ENCODE assay signal across 8 cellular contexts in the genomic region with DNA sequence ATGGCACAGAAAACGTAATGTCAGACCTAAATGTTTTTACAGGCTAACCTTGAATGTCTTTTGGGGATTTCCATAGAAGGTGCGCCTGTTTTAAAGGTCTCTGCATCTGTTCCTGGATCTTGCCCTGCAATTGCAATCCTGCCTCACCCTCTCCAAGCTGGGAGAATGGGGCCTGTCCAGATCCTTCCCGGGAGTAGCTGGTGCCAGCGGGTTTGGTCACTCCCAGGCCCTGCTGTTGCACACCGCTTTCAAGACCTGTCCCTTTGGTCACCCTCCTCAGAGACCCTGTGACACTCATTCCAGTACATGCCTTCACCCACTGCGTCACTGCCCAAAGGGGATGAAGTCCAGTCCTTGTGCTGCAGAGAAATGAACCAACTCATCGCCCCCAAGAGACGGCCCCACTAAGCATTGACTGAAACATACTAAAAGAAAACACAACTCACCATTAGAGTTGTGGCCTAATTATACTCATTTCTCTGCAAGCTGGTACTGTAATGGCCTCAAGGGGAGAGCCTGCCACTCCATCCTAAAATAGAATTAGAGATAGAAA. TPM values are rescaled to one million over a fixed set of nuclear protein-coding genes. Genes with fewer than 3 reads are reported as not detected.
A peak's percentile ranks its signal among the peaks of the same experiment; 100 is the strongest.
DNase-seq lines count a peak whose midpoint lies in the region; ATAC-seq, FAIRE-seq and TF ChIP-seq lines count a peak whose summit lies in the region.

No MANE protein-coding gene starts in this region.

- intact Hi-C loops in kidney (cut with DNase I) = loop anchor here (10.0 kb wide), 3 partner anchors 113 to 373 kb away; no protein-coding TSS in a partner anchor

- TF ChIP-seq POLR2A in GM12891 (IDR thresholded peaks at IDR 0.05; ENCODE audit: low read depth, low read length) = peak; percentile 54; the same call in 1 of the 2 replicates

- H3K36me3 ChIP-seq in kidney (ENCODE audit: control insufficient read depth in 1 of 2, insufficient read depth in 2 of 2, low read length in 2 of 2) (peaks cover 2 to 14% of the 10 kb centered on the region in 2 donors), smooth muscle cell (ENCODE audit: low read depth) (no peaks in the 10 kb centered on the region)

- peaks cover 18% of the 10 kb centered on the region for H4K20me1 ChIP-seq in smooth muscle cell (ENCODE audit: low read depth)

- H3K4me3 ChIP-seq in kidney (ENCODE audit: low read length in 2 of 2) (peak overlapping the region; percentile 38 to 56), smooth muscle cell (peak overlapping the region; percentile 32)

- H3K4me2 ChIP-seq in smooth muscle cell = peak overlapping the region; percentile 72

- DNase-seq in GM12891 (ENCODE audit: insufficient read length, low spot score) = no peak
- peak; percentile 73 for DNase-seq in NCI-H82 treated with DMSO at 0.1 percent for 48 hours (lab: John Stamatoyannopoulos, UW; ENCODE audit: unreplicated experiment)
- peak in 29 of 56 donors; percentile 8 to 62 (median 35) for DNase-seq in amygdala (lab: John Stamatoyannopoulos, UW)
- DNase-seq in kidney = peak; percentile 87
- no peak for DNase-seq in smooth muscle cell (lab: John Stamatoyannopoulos, UW; ENCODE audit: unreplicated experiment)

- H3F3A ChIP-seq in smooth muscle cell (ENCODE audit: low read depth) = peaks cover 30% of the 10 kb centered on the region

- H3K27ac ChIP-seq in kidney (ENCODE audit: low read depth in 2 of 2, low read length in 2 of 2) (peak overlapping the region; percentile 100), smooth muscle cell (ENCODE audit: low read depth) (peak overlapping the region; percentile 100)

- WGBS in smooth muscle cell (ENCODE audit: low lambda C conversion rate) = 48% methylated on average over 8 of the region's 8 CpGs

- TF ChIP-seq CTCF in kidney (IDR thresholded peaks at IDR 0.05; ENCODE audit: borderline replicate concordance, extremely low read depth, insufficient read depth) (no peak), smooth muscle cell (IDR thresholded peaks at IDR 0.05; ENCODE audit: borderline replicate concordance, insufficient read depth, poor library complexity, severe bottlenecking) (no peak)

- H3K9ac ChIP-seq in kidney (ENCODE audit: low read length in 2 of 2) (peak overlapping the region; percentile 74 to 91), smooth muscle cell (ENCODE audit: low read depth) (peak overlapping the region; percentile 97)

- H3K4me1 ChIP-seq in kidney (ENCODE audit: control insufficient read depth in 1 of 2, insufficient read depth in 1 of 2, low read depth in 1 of 2, low read length in 2 of 2) (peaks cover 26 to 36% of the 10 kb centered on the region in 2 donors), smooth muscle cell (ENCODE audit: low read depth) (peaks cover 47% of the 10 kb centered on the region)

- H3K79me2 ChIP-seq in smooth muscle cell (ENCODE audit: low read depth) = peaks cover 20% of the 10 kb centered on the region

- no peak overlapping the region for H2AFZ ChIP-seq in smooth muscle cell (ENCODE audit: low read depth)

- no peak for ATAC-seq in HG03039 (IDR thresholded peaks at IDR 0.05; ENCODE audit: unreplicated experiment)
- ATAC-seq in GM18870 (IDR thresholded peaks at IDR 0.05; ENCODE audit: unreplicated experiment) = no peak
- no peak for ATAC-seq in GM18868 (IDR thresholded peaks at IDR 0.05; ENCODE audit: unreplicated experiment)

- FAIRE-seq in GM12891 (lab: Jason Lieb, UNC) = no peak
- FAIRE-seq in kidney (lab: Jason Lieb, UNC) = no peak

- no peaks in the 10 kb centered on the region for H3K27me3 ChIP-seq in smooth muscle cell (ENCODE audit: low read depth)

- no peaks in the 10 kb centered on the region for H3K9me3 ChIP-seq in kidney (ENCODE audit: control insufficient read depth in 1 of 2, low read length in 2 of 2)
- H3K9me3 ChIP-seq in smooth muscle cell (replicated peaks; ENCODE audit: low read depth) = no peaks in the 10 kb centered on the region

TF ChIP-seq in GM12891, 5 proteins besides CTCF, POLR2A, EP300 and RAD21:
- peak; percentile 54; the same call in 1 of the 2 replicates for TF ChIP-seq POU2F2 (IDR thresholded peaks at IDR 0.05; ENCODE audit: low read depth, low read length)
- no peak for TF ChIP-seq POLR2AphosphoS5 (IDR thresholded peaks at IDR 0.05; ENCODE audit: low read depth, low read length)
- no peak for TF ChIP-seq PAX5 (IDR thresholded peaks at IDR 0.05; ENCODE audit: insufficient read depth, low read length, severe bottlenecking)

RNA-seq across cellular contexts. Expression of a gene that starts 1.9 kb away (rescaled TPM):
- 99.5 TPM for polyA plus RNA-seq in GM12891 (2012; ENCODE audit: low read depth, missing spikeins)
- total RNA-seq in kidney (130 TPM), smooth muscle cell (89.5 and 101 TPM in 2 replicates)
- polyA plus RNA-seq in kidney (ENCODE audit: insufficient read depth, low read depth, low replicate concordance) (53.8 TPM), smooth muscle cell (40.3 and 44.5 TPM in 2 replicates)

Comparison
In these comparisons a context has a peak if more than half of its experiments do, and no peak if none do; other contexts are left out.
1. DNase-seq: peak in NCI-H82 treated with DMSO at 0.1 percent for 48 hours (single experiment), amygdala (29 of 56) and kidney (single experiment); none in GM12891 (single experiment) and smooth muscle cell (single experiment).